Comparison of ENCODE assay signal across 1 cellular context in genomic region chr18:9854801-9855676, GRCh38.
TF ChIP-seq lines count a peak whose summit lies in the region.

No MANE protein-coding gene starts in this region.

TF ChIP-seq in SK-N-SH treated with all-trans-retinoic acid at 6 μM for 48 hours, 23 proteins besides CTCF, POLR2A, EP300 and RAD21 (continued from another document):
- no peak for TF ChIP-seq POU6F1 (CRISPR knock-in tag; IDR thresholded peaks at IDR 0.05; ENCODE audit: borderline replicate concordance, low read depth)
